Comparison of ENCODE assay signal across 13 cellular contexts in the genomic region with DNA sequence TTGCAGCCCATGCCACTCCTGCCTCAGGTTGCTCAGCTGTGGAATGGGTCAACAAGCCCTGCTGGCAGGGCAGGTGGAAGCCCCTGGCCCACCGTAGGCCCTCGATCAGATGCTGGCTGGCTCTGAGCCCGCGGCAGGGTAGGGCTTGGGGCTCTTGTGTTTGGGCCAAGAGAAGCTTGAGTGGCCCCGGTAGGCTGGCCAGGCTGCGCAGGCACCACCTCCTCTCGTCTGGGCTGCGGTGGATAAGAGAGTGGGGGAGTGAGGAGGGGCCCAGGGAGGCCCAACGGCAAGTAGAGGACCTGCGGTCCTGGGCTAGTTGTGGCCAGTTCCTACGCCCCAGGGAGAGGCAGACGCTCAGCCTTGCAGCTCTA.
DNase-seq lines count a peak whose midpoint lies in the region; ATAC-seq and TF ChIP-seq lines count a peak whose summit lies in the region.
"Had no signal": no experiment of that assay in that cellular context is flagged by ENCODE, and none has a peak within 500 bp of the region (broad histone marks: within the 10 kb centered on the region; RNA-seq: fewer than 3 reads in every experiment).

No MANE protein-coding gene starts in this region.

- no peaks in the 10 kb centered on the region for H3K4me1 Mint-ChIP-seq in chondrocyte (ENCODE audit: low read depth)
- no peaks in the 10 kb centered on the region for H3K4me1 Mint-ChIP-seq in CD4-positive, alpha-beta T cell (ENCODE audit: low read depth)
- H3K4me1 Mint-ChIP-seq: B cell had no signal

- H3K36me3 ChIP-seq in H7 (replicated peaks; ENCODE audit: control insufficient read depth, insufficient read depth, low read length) = no peaks in the 10 kb centered on the region
- H3K36me3 ChIP-seq: SJCRH30 had no signal

- DNase-seq in ELF-1 (ENCODE audit: low read depth, low spot score) = peak; percentile 49
- peak; percentile 63 for DNase-seq in H7
- DNase-seq in chondrocyte (ENCODE audit: low spot score) = peak; percentile 71
- DNase-seq in posterior vena cava (ENCODE audit: low spot score) = peak; percentile 51
- no peak for DNase-seq in left cardiac atrium
- no peak for DNase-seq in NCI-H146 (lab: John Stamatoyannopoulos, UW)
- DNase-seq in CD4-positive, alpha-beta T cell = no peak
- DNase-seq: DND-41, NCI-H1436 treated with DMSO at 0.1 percent for 48 hours had no signal

- CTCF ChIA-PET in CD4-positive, alpha-beta T cell (lab: Charles Lee) = no interaction called here

- no peaks in the 10 kb centered on the region for H3K27me3 ChIP-seq in H7 (ENCODE audit: control insufficient read depth, insufficient read depth, low read length)
- H3K27me3 ChIP-seq in CD4-positive, alpha-beta T cell (ENCODE audit: control insufficient read depth, insufficient read depth, low read length) = peaks cover 7% of the 10 kb centered on the region
- H3K27me3 ChIP-seq: SJCRH30 had no signal

- H3K4me3 Mint-ChIP-seq in chondrocyte (ENCODE audit: unreplicated experiment) = no peak overlapping the region
- no peak overlapping the region for H3K4me3 Mint-ChIP-seq in CD4-positive, alpha-beta T cell
- H3K4me3 Mint-ChIP-seq: B cell had no signal

- POLR2A ChIA-PET in CD4-positive, alpha-beta T cell (lab: Charles Lee) = no interaction called here

- H3K9me3 ChIP-seq in CD4-positive, alpha-beta T cell (ENCODE audit: control insufficient read depth, low read length) = no peaks in the 10 kb centered on the region
- H3K9me3 ChIP-seq: SJCRH30 had no signal

- no peak overlapping the region for H3K27ac ChIP-seq in CD4-positive, alpha-beta T cell (ENCODE audit: low read depth, low read length)
- H3K27ac ChIP-seq: C4-2B, SJCRH30 had no signal

- peaks cover 57% of the 10 kb centered on the region for H3K27me3 Mint-ChIP-seq in chondrocyte (ENCODE audit: low read depth)
- H3K27me3 Mint-ChIP-seq in CD4-positive, alpha-beta T cell = peaks cover 27% of the 10 kb centered on the region

- H3K4me3 ChIP-seq in H7 (ENCODE audit: insufficient read depth, low read depth, low read length) = no peak overlapping the region
- H3K4me3 ChIP-seq: SJCRH30 had no signal

- no peaks in the 10 kb centered on the region for H3K36me3 Mint-ChIP-seq in chondrocyte (ENCODE audit: low read depth)
- no peaks in the 10 kb centered on the region for H3K36me3 Mint-ChIP-seq in CD4-positive, alpha-beta T cell (ENCODE audit: low read depth)

- H3K27ac Mint-ChIP-seq in chondrocyte (ENCODE audit: unreplicated experiment) = no peak overlapping the region
- H3K27ac Mint-ChIP-seq in CD4-positive, alpha-beta T cell = no peak overlapping the region
- H3K27ac Mint-ChIP-seq: B cell had no signal

- no peak for TF ChIP-seq CTCF in chondrocyte (IDR thresholded peaks at IDR 0.05)
- no peak for TF ChIP-seq CTCF in CD4-positive, alpha-beta T cell (IDR thresholded peaks at IDR 0.05)

- H3K9me3 Mint-ChIP-seq in chondrocyte (ENCODE audit: low read depth) = no peaks in the 10 kb centered on the region
- no peaks in the 10 kb centered on the region for H3K9me3 Mint-ChIP-seq in CD4-positive, alpha-beta T cell

- intact Hi-C loops in posterior vena cava (cut with DNase I) (loop anchor here (5.0 to 10.0 kb wide), 2 partner anchors 362 to 374 kb away; no protein-coding TSS in a partner anchor), left cardiac atrium (cut with DNase I) (loop anchor here (1.0 to 10.0 kb wide), 3 partner anchors 182 to 374 kb away; no protein-coding TSS in a partner anchor)
- intact Hi-C loops in CD4-positive, alpha-beta T cell (cut with DNase I, micrococcal nuclease) = no loop called here

- ATAC-seq in HG03342 (IDR thresholded peaks at IDR 0.05; ENCODE audit: unreplicated experiment) (no peak), left cardiac atrium (no peak)
- ATAC-seq in CD4-positive, alpha-beta T cell (ENCODE audit: poor library complexity) = no peak

Comparison
In these comparisons a context has a peak if more than half of its experiments do, and no peak if none do; other contexts are left out.
1. DNase-seq: peak in ELF-1 (single experiment), H7 (single experiment), chondrocyte (single experiment) and posterior vena cava (single experiment); none in left cardiac atrium (single experiment), NCI-H146 (single experiment) and CD4-positive, alpha-beta T cell (0 of 10).
2. intact Hi-C loops: an anchor here in posterior vena cava (5.0 to 10.0 kb wide) and left cardiac atrium (1.0 to 10.0 kb wide); none called in CD4-positive, alpha-beta T cell.